Comparison of ENCODE assay signal across 1 cellular context in the genomic region with DNA sequence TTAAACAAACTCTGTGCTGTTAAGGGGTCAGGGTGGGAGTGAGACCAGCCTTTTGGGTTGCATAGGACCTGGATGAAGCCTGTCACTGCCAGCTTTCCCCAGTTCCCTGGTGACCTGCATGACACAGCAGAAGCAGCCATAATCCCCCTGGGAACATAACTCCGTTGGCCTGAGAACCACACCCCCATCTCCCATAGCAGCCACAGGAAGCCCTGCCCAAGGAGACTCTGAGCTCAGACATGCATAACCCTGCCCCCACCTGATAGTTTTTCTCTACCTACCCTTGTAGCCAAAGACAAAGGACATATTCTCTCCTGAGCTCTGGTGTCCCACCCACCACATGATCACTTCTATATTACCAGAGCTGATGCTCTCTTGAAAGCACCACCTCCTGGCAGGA.
TF ChIP-seq lines count a peak whose summit lies in the region.

No MANE protein-coding gene starts in this region.

TF ChIP-seq in H1, 55 proteins besides CTCF, POLR2A, EP300 and RAD21:
- TF ChIP-seq, protein P1, sequence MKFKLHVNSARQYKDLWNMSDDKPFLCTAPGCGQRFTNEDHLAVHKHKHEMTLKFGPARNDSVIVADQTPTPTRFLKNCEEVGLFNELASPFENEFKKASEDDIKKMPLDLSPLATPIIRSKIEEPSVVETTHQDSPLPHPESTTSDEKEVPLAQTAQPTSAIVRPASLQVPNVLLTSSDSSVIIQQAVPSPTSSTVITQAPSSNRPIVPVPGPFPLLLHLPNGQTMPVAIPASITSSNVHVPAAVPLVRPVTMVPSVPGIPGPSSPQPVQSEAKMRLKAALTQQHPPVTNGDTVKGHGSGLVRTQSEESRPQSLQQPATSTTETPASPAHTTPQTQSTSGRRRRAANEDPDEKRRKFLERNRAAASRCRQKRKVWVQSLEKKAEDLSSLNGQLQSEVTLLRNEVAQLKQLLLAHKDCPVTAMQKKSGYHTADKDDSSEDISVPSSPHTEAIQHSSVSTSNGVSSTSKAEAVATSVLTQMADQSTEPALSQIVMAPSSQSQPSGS (IDR thresholded peaks at IDR 0.05; ENCODE audit: low read length): no peak
- no peak for TF ChIP-seq SIN3A (conservative IDR thresholded peaks at IDR 0.05 in 1 of 2, IDR thresholded peaks at IDR 0.05 in 1 of 2; ENCODE audit: low read depth in 1 of 2, low read length in 2 of 2)
- no peak for TF ChIP-seq SIRT6 (IDR thresholded peaks at IDR 0.05; ENCODE audit: low read length)
- no peak for TF ChIP-seq CEBPB (IDR thresholded peaks at IDR 0.05; ENCODE audit: low read depth, low read length)
- TF ChIP-seq MAFK (IDR thresholded peaks at IDR 0.05; ENCODE audit: low read depth, low read length): no peak
- no peak for TF ChIP-seq EGR1 (IDR thresholded peaks at IDR 0.05; ENCODE audit: borderline replicate concordance, low read depth, low read length)
- TF ChIP-seq BCL11A (IDR thresholded peaks at IDR 0.05; ENCODE audit: low read depth in 2 of 2, low read length in 2 of 2): no peak
- no peak for TF ChIP-seq SAP30 (IDR thresholded peaks at IDR 0.05; ENCODE audit: insufficient read depth, insufficient replicate concordance, low read length)
- TF ChIP-seq SP4 (IDR thresholded peaks at IDR 0.05; ENCODE audit: low read length): no peak
- no peak for TF ChIP-seq SP1 (IDR thresholded peaks at IDR 0.05; ENCODE audit: low read depth, low read length)
- TF ChIP-seq, protein P2, sequence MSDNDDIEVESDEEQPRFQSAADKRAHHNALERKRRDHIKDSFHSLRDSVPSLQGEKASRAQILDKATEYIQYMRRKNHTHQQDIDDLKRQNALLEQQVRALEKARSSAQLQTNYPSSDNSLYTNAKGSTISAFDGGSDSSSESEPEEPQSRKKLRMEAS (IDR thresholded peaks at IDR 0.05): no peak
- TF ChIP-seq GTF2F1 (IDR thresholded peaks at IDR 0.05; ENCODE audit: borderline replicate concordance, low read depth, low read length): no peak
- no peak for TF ChIP-seq YY1 (IDR thresholded peaks at IDR 0.05; ENCODE audit: low read depth, low read length)
- TF ChIP-seq POU5F1 (IDR thresholded peaks at IDR 0.05; ENCODE audit: low read depth, low read length): no peak
